9 cellular contexts compared by ENCODE assay signal in the genomic region with DNA sequence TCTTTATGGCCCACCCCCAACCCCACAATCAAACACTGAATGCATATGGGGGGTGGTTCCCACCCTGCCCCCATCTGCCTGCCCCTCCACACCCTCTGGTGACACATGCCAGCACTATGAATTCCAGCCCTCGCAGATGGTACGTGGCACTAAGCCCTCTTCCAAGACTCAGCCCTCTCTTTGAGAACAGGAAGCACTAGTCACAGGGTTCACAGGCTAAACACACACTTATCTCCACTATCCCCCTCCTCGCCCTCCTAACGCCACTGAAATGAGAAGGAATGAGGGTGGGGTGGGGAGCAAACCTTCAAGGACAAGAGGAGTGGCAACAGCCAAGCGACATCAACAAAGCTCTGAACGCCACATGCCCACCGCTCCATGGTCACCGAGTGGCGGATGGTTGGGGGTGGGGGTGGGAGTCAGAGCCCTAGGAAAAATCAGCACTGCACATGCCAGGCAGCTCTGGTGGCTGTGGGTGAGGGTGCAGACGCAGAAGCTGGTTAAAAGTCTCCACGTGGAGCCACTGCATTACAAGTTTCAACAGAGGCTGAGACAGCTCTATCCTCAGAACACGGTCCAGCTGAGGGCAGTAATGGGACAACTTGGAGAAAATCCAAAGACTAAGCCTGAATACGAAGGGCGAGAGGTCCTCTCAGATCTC. TPM values are rescaled to one million over a fixed set of nuclear protein-coding genes. Genes with fewer than 3 reads are reported as not detected.
A peak's percentile ranks its signal among the peaks of the same experiment; 100 is the strongest.
DNase-seq lines count a peak whose midpoint lies in the region; TF ChIP-seq lines count a peak whose summit lies in the region.
"Had no signal": no experiment of that assay in that cellular context is flagged by ENCODE, and none has a peak within 500 bp of the region (broad histone marks: within the 10 kb centered on the region; RNA-seq: fewer than 3 reads in every experiment).

No MANE protein-coding gene starts in this region.

- H3K14ac ChIP-seq in neuronal stem cell (ENCODE audit: low read length) = no peak overlapping the region

- no peak overlapping the region for H4K91ac ChIP-seq in neuronal stem cell (ENCODE audit: low read depth, low read length, poor library complexity)

- H3K4ac ChIP-seq in neuronal stem cell (ENCODE audit: low read length) = no peak overlapping the region

- H2AFZ ChIP-seq in neuronal stem cell (ENCODE audit: low read length) = no peak overlapping the region

- H3K9me3 ChIP-seq in AG04450 (ENCODE audit: control insufficient read depth, insufficient read depth, low read length) (no peaks in the 10 kb centered on the region; the same call in 1 of the 2 replicates), neuronal stem cell (replicated peaks in 1 of 2; ENCODE audit: control insufficient read depth in 2 of 2, insufficient read depth in 1 of 2, low read depth in 1 of 2, low read length in 2 of 2) (peaks cover 0 to 3% of the 10 kb centered on the region in 2 donors)

- H3K4me2 ChIP-seq in neuronal stem cell (ENCODE audit: insufficient read depth, low read length, poor library complexity, severe bottlenecking) = no peak overlapping the region

- WGBS in neuronal stem cell (ENCODE audit: extremely low coverage in 2 of 2, insufficient read length in 2 of 2, insufficient replicate concordance in 1 of 2), 2 donors = no CpG with 5 or more reads among the region's 14 CpGs

- peak overlapping the region; percentile 98 for H3K27ac ChIP-seq in AG04450 (ENCODE audit: low read depth, low read length)
- H3K27ac ChIP-seq in neuronal stem cell (replicated peaks; ENCODE audit: low read length) = no peak overlapping the region

- no peak overlapping the region for H2BK120ac ChIP-seq in neuronal stem cell (ENCODE audit: low read depth, low read length)

- peaks cover 9% of the 10 kb centered on the region for H3K79me1 ChIP-seq in neuronal stem cell (ENCODE audit: low read depth, low read length)

- no peak overlapping the region for H2BK15ac ChIP-seq in neuronal stem cell (ENCODE audit: low read length)

- H3K4me1 Mint-ChIP-seq in activated naive CD4-positive, alpha-beta T cell treated with anti-CD3 and anti-CD28 coated beads, Interleukin-2, amount 10 ng/mL, durations not matched to agents 7 days and 5 days = no peaks in the 10 kb centered on the region
- peaks cover 9 to 10% of the 10 kb centered on the region in 2 donors for H3K4me1 Mint-ChIP-seq in immature natural killer cell

- no peak overlapping the region for H2BK12ac ChIP-seq in neuronal stem cell (ENCODE audit: low read length)

- H3K23ac ChIP-seq in neuronal stem cell (ENCODE audit: low read depth, low read length, poor library complexity) = no peak overlapping the region

- H3K36me3 Mint-ChIP-seq in activated naive CD4-positive, alpha-beta T cell treated with anti-CD3 and anti-CD28 coated beads, Interleukin-2, amount 10 ng/mL, durations not matched to agents 7 days and 5 days = peaks cover 16% of the 10 kb centered on the region
- H3K36me3 Mint-ChIP-seq in immature natural killer cell = peaks cover 8 to 19% (median 12%) of the 10 kb centered on the region in 3 donors

- no peak overlapping the region for H2BK5ac ChIP-seq in neuronal stem cell (ENCODE audit: low read length)

- H3K4me3 ChIP-seq in AG04450 (ENCODE audit: low read depth, low read length) (no peak overlapping the region), fibroblast of mammary gland (ENCODE audit: control insufficient read depth, low read depth, low read length) (no peak overlapping the region), neuronal stem cell (ENCODE audit: low read length in 2 of 2) (no peak overlapping the region)

- no peaks in the 10 kb centered on the region for H3K9me3 Mint-ChIP-seq in activated naive CD4-positive, alpha-beta T cell treated with anti-CD3 and anti-CD28 coated beads, Interleukin-2, amount 10 ng/mL, durations not matched to agents 7 days and 5 days
- no peaks in the 10 kb centered on the region for H3K9me3 Mint-ChIP-seq in immature natural killer cell

- DNase-seq in AG04450 (ENCODE audit: low read depth, low spot score) (peak; percentile 83), RPMI7951 (ENCODE audit: low read depth) (peak; percentile 63), fibroblast of mammary gland (ENCODE audit: low read depth) (peak; percentile 95), neuronal stem cell (ENCODE audit: low spot score) (no peak), NCI-H2107 treated with DMSO at 0.1 percent for 48 hours (lab: John Stamatoyannopoulos, UW; ENCODE audit: unreplicated experiment) (no peak), immature natural killer cell (no peak), NCI-H1436 (lab: John Stamatoyannopoulos, UW) (no peak)
- DNase-seq in activated naive CD4-positive, alpha-beta T cell treated with anti-CD3 and anti-CD28 coated beads, Interleukin-2, amount 10 ng/mL, durations not matched to agents 7 days and 5 days = no peak
- DNase-seq: activated CD4-positive, alpha-beta T cell treated with anti-CD3 and anti-CD28 coated beads for 1 hour had no signal

- peak overlapping the region; percentile 22 for H2AK5ac ChIP-seq in neuronal stem cell (ENCODE audit: low read depth, low read length)

- no peak overlapping the region for H4K8ac ChIP-seq in neuronal stem cell (ENCODE audit: low read depth, low read length)

- peaks cover 20 to 45% of the 10 kb centered on the region in 2 donors for H3K36me3 ChIP-seq in neuronal stem cell (replicated peaks in 1 of 2; ENCODE audit: control insufficient read depth in 2 of 2, insufficient read depth in 2 of 2, low read length in 2 of 2)

- POLR2A ChIA-PET in AG04450 (lab: Yijun Ruan, JAX) = interaction anchor here (1.0 to 2.0 kb wide), 3 partner anchors 10 to 38 kb away, joined by 3 to 6 read pairs (median 4); partner anchors contain the start of gene MAFF

- no peak overlapping the region for H3K27ac Mint-ChIP-seq in activated naive CD4-positive, alpha-beta T cell treated with anti-CD3 and anti-CD28 coated beads, Interleukin-2, amount 10 ng/mL, durations not matched to agents 7 days and 5 days
- H3K27ac Mint-ChIP-seq in immature natural killer cell = peak overlapping the region in 1 of 6 donors; percentile 35

- peaks cover 16 to 30% of the 10 kb centered on the region in 2 donors for H3K4me1 ChIP-seq in neuronal stem cell (ENCODE audit: control insufficient read depth in 2 of 2, insufficient read depth in 1 of 2, low read depth in 1 of 2, low read length in 2 of 2)

- peak; percentile 30 for TF ChIP-seq CTCF in AG04450 (IDR thresholded peaks at IDR 0.05; ENCODE audit: low read depth, low read length)
- TF ChIP-seq CTCF in fibroblast of mammary gland (conservative IDR thresholded peaks at IDR 0.05; ENCODE audit: control insufficient read depth, insufficient read depth, low read depth, low read length) = peak; percentile 9

- no peak overlapping the region for H3K18ac ChIP-seq in neuronal stem cell (ENCODE audit: low read length)

- CTCF ChIA-PET in AG04450 (lab: Charles Lee) = interaction anchor here (0.7 to 1.2 kb wide), 3 partner anchors 124 to 169 kb away, joined by 3 to 4 read pairs (median 3); no protein-coding TSS in a partner anchor
- CTCF ChIA-PET in activated naive CD4-positive, alpha-beta T cell treated with anti-CD3 and anti-CD28 coated beads, Interleukin-2, amount 10 ng/mL, durations not matched to agents 7 days and 5 days (lab: Charles Lee) = no interaction called here

- H3K4me3 Mint-ChIP-seq in activated naive CD4-positive, alpha-beta T cell treated with anti-CD3 and anti-CD28 coated beads, Interleukin-2, amount 10 ng/mL, durations not matched to agents 7 days and 5 days = no peak overlapping the region
- no peak overlapping the region for H3K4me3 Mint-ChIP-seq in immature natural killer cell

- no peak overlapping the region for H3K9ac ChIP-seq in neuronal stem cell (ENCODE audit: low read depth, low read length, poor library complexity)

- H3K27me3 Mint-ChIP-seq in activated naive CD4-positive, alpha-beta T cell treated with anti-CD3 and anti-CD28 coated beads, Interleukin-2, amount 10 ng/mL, durations not matched to agents 7 days and 5 days = no peaks in the 10 kb centered on the region
- H3K27me3 Mint-ChIP-seq in immature natural killer cell (ENCODE audit: low read depth in 3 of 3) = peaks cover 0 to 2% (median 1%) of the 10 kb centered on the region in 3 donors

- H3K27me3 ChIP-seq in AG04450 (ENCODE audit: control insufficient read depth, insufficient read depth, low read length) (no peaks in the 10 kb centered on the region), neuronal stem cell (ENCODE audit: control insufficient read depth in 3 of 3, insufficient read depth in 3 of 3, low read depth in 1 of 3, low read length in 3 of 3) (no peaks in the 10 kb centered on the region)

RNA-seq across cellular contexts. Expression of gene TMEM184B, which starts 33.6 kb away (rescaled TPM):
- polyA plus RNA-seq in AG04450 (2011; rRNA removed) (36.8 and 37.2 TPM in 2 replicates), immature natural killer cell (10 to 100 TPM; 12.1 to 50.7 (median 30.3) TPM)
- 33.8 and 40.5 TPM in 2 replicates for polyA minus RNA-seq in AG04450 (2011; rRNA and poly(A)+ RNA removed)
- 33.0 and 34.7 TPM in 2 replicates for total RNA-seq in RPMI7951 (2014; rRNA removed; shearing (Covaris generic))
- 50.9 TPM for polyA plus RNA-seq in neuronal stem cell (2013, experiment 1 of 2)
- polyA plus RNA-seq in neuronal stem cell (2013, experiment 2 of 2) = 51.3 TPM

RNA-seq across cellular contexts. Expression of gene MAFF, which starts 37.4 kb away (rescaled TPM):
- polyA plus RNA-seq in AG04450 (2011; rRNA removed) = 8.3 and 12.2 TPM in 2 replicates
- 5.2 and 5.3 TPM in 2 replicates for polyA minus RNA-seq in AG04450 (2011; rRNA and poly(A)+ RNA removed)
- 6.4 and 9.1 TPM in 2 replicates for total RNA-seq in RPMI7951 (2014; rRNA removed; shearing (Covaris generic))
- polyA plus RNA-seq in neuronal stem cell (2013, experiment 1 of 2) = 4.0 TPM
- 4.3 TPM for polyA plus RNA-seq in neuronal stem cell (2013, experiment 2 of 2)
- polyA plus RNA-seq in immature natural killer cell = 10 to 100 TPM in 2 of 3 donors, 1 to 10 TPM in 1; 8.1 to 20.8 (median 15.2) TPM

RNA-seq across cellular contexts. Expression of gene PLA2G6, which starts 57.6 kb away (rescaled TPM):
- polyA plus RNA-seq in AG04450 (2011; rRNA removed) = 5.0 and 7.8 TPM in 2 replicates
- polyA minus RNA-seq in AG04450 (2011; rRNA and poly(A)+ RNA removed) = 18.2 and 20.5 TPM in 2 replicates
- 3.7 and 6.8 TPM in 2 replicates for total RNA-seq in RPMI7951 (2014; rRNA removed; shearing (Covaris generic))
- 10.9 TPM for polyA plus RNA-seq in neuronal stem cell (2013, experiment 1 of 2)
- polyA plus RNA-seq in neuronal stem cell (2013, experiment 2 of 2) = 11.4 TPM
- polyA plus RNA-seq in immature natural killer cell = 10 to 100 TPM in 1 of 3 donors, 1 to 10 TPM in 2; 3.3 to 11.4 (median 4.2) TPM

Comparison
In these comparisons a context has a peak if more than half of its experiments do, and no peak if none do; other contexts are left out.
1. DNase-seq: peak in AG04450 (single experiment), RPMI7951 (single experiment) and fibroblast of mammary gland (single experiment); none in neuronal stem cell (single experiment), activated naive CD4-positive, alpha-beta T cell treated with anti-CD3 and anti-CD28 coated beads, Interleukin-2, amount 10 ng/mL, durations not matched to agents 7 days and 5 days (single experiment), NCI-H2107 treated with DMSO at 0.1 percent for 48 hours (single experiment), immature natural killer cell (0 of 3) and NCI-H1436 (single experiment).